Comparison of ENCODE assay signal across 20 cellular contexts in genomic region chr10:100297242-100297641, GRCh38. TPM values are rescaled to one million over a fixed set of nuclear protein-coding genes. Genes with fewer than 3 reads are reported as not detected.
DNase-seq lines count a peak whose midpoint lies in the region; ATAC-seq and TF ChIP-seq lines count a peak whose summit lies in the region.
"Had no signal": no experiment of that assay in that cellular context is flagged by ENCODE, and none has a peak within 500 bp of the region (broad histone marks: within the 10 kb centered on the region; RNA-seq: fewer than 3 reads in every experiment).

No MANE protein-coding gene starts in this region.

- H3K4me2 ChIP-seq in Karpas-422 (ENCODE audit: low read depth, low read length, poor library complexity, severe bottlenecking) (peak overlapping the region; percentile 48), neuronal stem cell (ENCODE audit: insufficient read depth, low read length, poor library complexity, severe bottlenecking) (no peak overlapping the region)
- H3K4me2 ChIP-seq: GM23338 had no signal

- peaks cover 28% of the 10 kb centered on the region for H3K9me3 Mint-ChIP-seq in WTC11
- H3K9me3 Mint-ChIP-seq in activated naive CD4-positive, alpha-beta T cell treated with anti-CD3 and anti-CD28 coated beads, Interleukin-2, amount 10 ng/mL, durations not matched to agents 7 days and 5 days = no peaks in the 10 kb centered on the region
- H3K9me3 Mint-ChIP-seq in activated T-helper 2 cell treated with anti-CD3 and anti-CD28 coated beads, Interferon-gamma antibody, Interleukin-2, Interleukin-4, amounts not matched to agents 10 μg/mL and 5 μg/mL and 100 μg/mL, durations not matched to agents 14 hours and 24 hours and 36 hours = no peaks in the 10 kb centered on the region

- H3K9ac ChIP-seq in Karpas-422 (ENCODE audit: low read length) (no peak overlapping the region), neuronal stem cell (ENCODE audit: low read depth, low read length, poor library complexity) (no peak overlapping the region)

- H3K4me1 Mint-ChIP-seq in WTC11 = peaks cover 24% of the 10 kb centered on the region
- no peaks in the 10 kb centered on the region for H3K4me1 Mint-ChIP-seq in activated naive CD4-positive, alpha-beta T cell treated with anti-CD3 and anti-CD28 coated beads, Interleukin-2, amount 10 ng/mL, durations not matched to agents 7 days and 5 days
- no peaks in the 10 kb centered on the region for H3K4me1 Mint-ChIP-seq in activated T-helper 2 cell treated with anti-CD3 and anti-CD28 coated beads, Interferon-gamma antibody, Interleukin-2, Interleukin-4, amounts not matched to agents 10 μg/mL and 5 μg/mL and 100 μg/mL, durations not matched to agents 14 hours and 24 hours and 36 hours (ENCODE audit: low read depth)
- H3K4me1 Mint-ChIP-seq: CD4-positive, alpha-beta memory T cell had no signal

- H3K23ac ChIP-seq in neuronal stem cell (ENCODE audit: low read depth, low read length, poor library complexity) = no peak overlapping the region

- ATAC-seq in WTC11 (peak; percentile 25; the same call in 1 of the 2 replicates), HG03108 (IDR thresholded peaks at IDR 0.05; ENCODE audit: unreplicated experiment) (no peak)
- ATAC-seq: GM23338 had no signal

- H3K27ac Mint-ChIP-seq in WTC11 = no peak overlapping the region
- no peak overlapping the region for H3K27ac Mint-ChIP-seq in activated naive CD4-positive, alpha-beta T cell treated with anti-CD3 and anti-CD28 coated beads, Interleukin-2, amount 10 ng/mL, durations not matched to agents 7 days and 5 days
- H3K27ac Mint-ChIP-seq in activated T-helper 2 cell treated with anti-CD3 and anti-CD28 coated beads, Interferon-gamma antibody, Interleukin-2, Interleukin-4, amounts not matched to agents 10 μg/mL and 5 μg/mL and 100 μg/mL, durations not matched to agents 14 hours and 24 hours and 36 hours = no peak overlapping the region
- H3K27ac Mint-ChIP-seq: CD4-positive, alpha-beta memory T cell; GM23338 had no signal

- DNase-seq in Karpas-422 (no peak), WTC11 (ENCODE audit: low spot score) (no peak), neuronal stem cell (ENCODE audit: low spot score) (no peak)
- no peak for DNase-seq in activated naive CD4-positive, alpha-beta T cell treated with anti-CD3 and anti-CD28 coated beads, Interleukin-2, amount 10 ng/mL, durations not matched to agents 7 days and 5 days
- DNase-seq in activated T-helper 2 cell treated with anti-CD3 and anti-CD28 coated beads, Interferon-gamma antibody, Interleukin-2, Interleukin-4, amounts not matched to agents 10 μg/mL and 5 μg/mL and 100 μg/mL, durations not matched to agents 14 hours and 24 hours and 36 hours (ENCODE audit: low spot score) = no peak
- DNase-seq: C1 segment of cervical spinal cord; Calu3; CD4-positive, alpha-beta memory T cell; COR-L47; DMS53; DMS79 treated with DMSO at 0.1 percent for 48 hours; GF-D8; HCEC 1CT had no signal

- H3K27ac ChIP-seq in Karpas-422 (ENCODE audit: low read length) = no peak overlapping the region
- no peak overlapping the region for H3K27ac ChIP-seq in neuronal stem cell (replicated peaks; ENCODE audit: low read length)

- POLR2A ChIA-PET in WTC11 (lab: Charles Lee) = no interaction called here

- H2BK12ac ChIP-seq in neuronal stem cell (ENCODE audit: low read length) = no peak overlapping the region

- H3K27me3 Mint-ChIP-seq in WTC11 (ENCODE audit: low read depth) = peaks cover 18% of the 10 kb centered on the region
- peaks cover 71% of the 10 kb centered on the region for H3K27me3 Mint-ChIP-seq in activated naive CD4-positive, alpha-beta T cell treated with anti-CD3 and anti-CD28 coated beads, Interleukin-2, amount 10 ng/mL, durations not matched to agents 7 days and 5 days
- peaks cover 31% of the 10 kb centered on the region for H3K27me3 Mint-ChIP-seq in activated T-helper 2 cell treated with anti-CD3 and anti-CD28 coated beads, Interferon-gamma antibody, Interleukin-2, Interleukin-4, amounts not matched to agents 10 μg/mL and 5 μg/mL and 100 μg/mL, durations not matched to agents 14 hours and 24 hours and 36 hours (ENCODE audit: low read depth)

- H3K4me3 ChIP-seq in Karpas-422 (ENCODE audit: low read length) (no peak overlapping the region), neuronal stem cell (ENCODE audit: low read length in 2 of 2) (no peak overlapping the region)
- H3K4me3 ChIP-seq: GM23338 had no signal

- no peak overlapping the region for H4K8ac ChIP-seq in neuronal stem cell (ENCODE audit: low read depth, low read length)

- no peaks in the 10 kb centered on the region for H3K79me1 ChIP-seq in neuronal stem cell (ENCODE audit: low read depth, low read length)

- H3K36me3 ChIP-seq in Karpas-422 (ENCODE audit: insufficient read depth, low read length) (no peaks in the 10 kb centered on the region), neuronal stem cell (replicated peaks in 1 of 2; ENCODE audit: control insufficient read depth in 2 of 2, insufficient read depth in 2 of 2, low read length in 2 of 2) (no peaks in the 10 kb centered on the region)

- WGBS in neuronal stem cell (ENCODE audit: extremely low coverage in 2 of 2, insufficient read length in 2 of 2, insufficient replicate concordance in 1 of 2), 2 donors = no CpG with 5 or more reads among the region's 9 CpGs

- no peak overlapping the region for H2AFZ ChIP-seq in Karpas-422 (ENCODE audit: low read length)
- no peak overlapping the region for H2AFZ ChIP-seq in neuronal stem cell (ENCODE audit: low read length)
- H2AFZ ChIP-seq: GM23338 had no signal

- intact Hi-C loops in activated T-helper 2 cell treated with anti-CD3 and anti-CD28 coated beads, Interferon-gamma antibody, Interleukin-2, Interleukin-4, amounts not matched to agents 10 μg/mL and 5 μg/mL and 100 μg/mL, durations not matched to agents 14 hours and 24 hours and 36 hours (cut with micrococcal nuclease) = no loop called here

- TF ChIP-seq CTCF in WTC11 (IDR thresholded peaks at IDR 0.05) = no peak

- peaks cover 20% of the 10 kb centered on the region for H3K36me3 Mint-ChIP-seq in WTC11
- H3K36me3 Mint-ChIP-seq in activated naive CD4-positive, alpha-beta T cell treated with anti-CD3 and anti-CD28 coated beads, Interleukin-2, amount 10 ng/mL, durations not matched to agents 7 days and 5 days = no peaks in the 10 kb centered on the region
- no peaks in the 10 kb centered on the region for H3K36me3 Mint-ChIP-seq in activated T-helper 2 cell treated with anti-CD3 and anti-CD28 coated beads, Interferon-gamma antibody, Interleukin-2, Interleukin-4, amounts not matched to agents 10 μg/mL and 5 μg/mL and 100 μg/mL, durations not matched to agents 14 hours and 24 hours and 36 hours (ENCODE audit: low read depth)
- H3K36me3 Mint-ChIP-seq: CD4-positive, alpha-beta memory T cell had no signal

- H2BK15ac ChIP-seq in neuronal stem cell (ENCODE audit: low read length) = no peak overlapping the region

- H3K27me3 ChIP-seq in Karpas-422 (ENCODE audit: low read length) = no peaks in the 10 kb centered on the region
- H3K27me3 ChIP-seq in neuronal stem cell (ENCODE audit: control insufficient read depth in 3 of 3, insufficient read depth in 3 of 3, low read depth in 1 of 3, low read length in 3 of 3) = peaks cover 0 to 52% (median 0%) of the 10 kb centered on the region in 3 experiments

- no peak overlapping the region for H4K91ac ChIP-seq in neuronal stem cell (ENCODE audit: low read depth, low read length, poor library complexity)

- no peaks in the 10 kb centered on the region for H3K9me3 ChIP-seq in Karpas-422 (ENCODE audit: low read length)
- H3K9me3 ChIP-seq in neuronal stem cell (replicated peaks in 1 of 2; ENCODE audit: control insufficient read depth in 2 of 2, insufficient read depth in 1 of 2, low read depth in 1 of 2, low read length in 2 of 2) = no peaks in the 10 kb centered on the region

- H3K4me1 ChIP-seq in Karpas-422 (ENCODE audit: low read length) = peaks cover 23% of the 10 kb centered on the region
- peaks cover 0 to 20% of the 10 kb centered on the region in 2 donors for H3K4me1 ChIP-seq in neuronal stem cell (ENCODE audit: control insufficient read depth in 2 of 2, insufficient read depth in 1 of 2, low read depth in 1 of 2, low read length in 2 of 2)

- peak overlapping the region; percentile 93 for H2AK5ac ChIP-seq in neuronal stem cell (ENCODE audit: low read depth, low read length)

- H3K14ac ChIP-seq in neuronal stem cell (ENCODE audit: low read length) = no peak overlapping the region

- CTCF ChIA-PET in WTC11 (lab: Charles Lee) = interaction anchor here (1.5 kb wide), 1 partner anchor 212 kb away, joined by 3 read pairs; no protein-coding TSS in a partner anchor
- CTCF ChIA-PET in activated naive CD4-positive, alpha-beta T cell treated with anti-CD3 and anti-CD28 coated beads, Interleukin-2, amount 10 ng/mL, durations not matched to agents 7 days and 5 days (lab: Charles Lee) = interaction anchor here (1.5 kb wide), 1 partner anchor 9 kb away, joined by 3 read pairs; no protein-coding TSS in a partner anchor

- no peak overlapping the region for H3K4me3 Mint-ChIP-seq in WTC11
- H3K4me3 Mint-ChIP-seq in activated naive CD4-positive, alpha-beta T cell treated with anti-CD3 and anti-CD28 coated beads, Interleukin-2, amount 10 ng/mL, durations not matched to agents 7 days and 5 days = no peak overlapping the region
- H3K4me3 Mint-ChIP-seq in activated T-helper 2 cell treated with anti-CD3 and anti-CD28 coated beads, Interferon-gamma antibody, Interleukin-2, Interleukin-4, amounts not matched to agents 10 μg/mL and 5 μg/mL and 100 μg/mL, durations not matched to agents 14 hours and 24 hours and 36 hours (ENCODE audit: low read depth) = no peak overlapping the region
- H3K4me3 Mint-ChIP-seq: CD4-positive, alpha-beta memory T cell; GM23338 had no signal

- no peaks in the 10 kb centered on the region for H4K20me1 ChIP-seq in Karpas-422 (ENCODE audit: insufficient read depth, low read depth, low read length)

- no peak overlapping the region for H3K4ac ChIP-seq in neuronal stem cell (ENCODE audit: low read length)

- no peaks in the 10 kb centered on the region for H3K9me2 ChIP-seq in Karpas-422 (replicated peaks; ENCODE audit: insufficient read depth, low read length)

- H2BK120ac ChIP-seq in neuronal stem cell (ENCODE audit: low read depth, low read length) = no peak overlapping the region

- H3K18ac ChIP-seq in neuronal stem cell (ENCODE audit: low read length) = no peak overlapping the region

- no peak overlapping the region for H2BK5ac ChIP-seq in neuronal stem cell (ENCODE audit: low read length)

- no peaks in the 10 kb centered on the region for H3K79me2 ChIP-seq in Karpas-422 (ENCODE audit: low read length)

RNA-seq across cellular contexts. Expression of gene BLOC1S2, which starts 10.8 kb away (rescaled TPM):
- total RNA-seq in Karpas-422 (2014; rRNA removed; shearing (Covaris generic); ENCODE audit: low replicate concordance) = 65.1 and 121 TPM in 2 replicates
- 47.6 to 54.1 TPM (median 52.4 TPM) in 3 replicates for total RNA-seq in WTC11 (2021)
- polyA plus RNA-seq in neuronal stem cell (2013, experiment 1 of 2) = 52.9 TPM
- 52.4 TPM for polyA plus RNA-seq in neuronal stem cell (2013, experiment 2 of 2)
- 49.1 and 56.3 TPM in 2 replicates for total RNA-seq in activated T-helper 2 cell treated with anti-CD3 and anti-CD28 coated beads, Interferon-gamma antibody, Interleukin-2, Interleukin-4, amounts not matched to agents 10 μg/mL and 5 μg/mL and 100 μg/mL, durations not matched to agents 14 hours and 24 hours and 36 hours

RNA-seq across cellular contexts. Expression of gene CWF19L1, which starts 29.8 kb away (rescaled TPM):
- 40.8 and 47.2 TPM in 2 replicates for total RNA-seq in Karpas-422 (2014; rRNA removed; shearing (Covaris generic); ENCODE audit: low replicate concordance)
- total RNA-seq in WTC11 (2021) = 27.3 to 28.1 TPM (median 28.0 TPM) in 3 replicates
- 15.5 TPM for polyA plus RNA-seq in neuronal stem cell (2013, experiment 1 of 2)
- 14.3 TPM for polyA plus RNA-seq in neuronal stem cell (2013, experiment 2 of 2)
- 41.4 and 44.7 TPM in 2 replicates for total RNA-seq in activated T-helper 2 cell treated with anti-CD3 and anti-CD28 coated beads, Interferon-gamma antibody, Interleukin-2, Interleukin-4, amounts not matched to agents 10 μg/mL and 5 μg/mL and 100 μg/mL, durations not matched to agents 14 hours and 24 hours and 36 hours

RNA-seq across cellular contexts. Expression of gene PKD2L1, which starts 32.8 kb away (rescaled TPM):
- 0.07 and 0.25 TPM in 2 replicates for total RNA-seq in Karpas-422 (2014; rRNA removed; shearing (Covaris generic); ENCODE audit: low replicate concordance)
- total RNA-seq in WTC11 (2021) = 0.09 TPM in 1 of 3 replicates, not detected in the others
- polyA plus RNA-seq in neuronal stem cell (2013, experiment 1 of 2) = 0.01 TPM
- 0.10 TPM for polyA plus RNA-seq in neuronal stem cell (2013, experiment 2 of 2)
- not detected in 2 replicates for total RNA-seq in activated T-helper 2 cell treated with anti-CD3 and anti-CD28 coated beads, Interferon-gamma antibody, Interleukin-2, Interleukin-4, amounts not matched to agents 10 μg/mL and 5 μg/mL and 100 μg/mL, durations not matched to agents 14 hours and 24 hours and 36 hours
- total RNA-seq: A172; A673; Calu3; CD4-positive, alpha-beta memory T cell; Daoy; G401; GM23338 had no signal
- polyA plus RNA-seq: BJ; CD4-positive, alpha-beta memory T cell; GM23338 had no signal

RNA-seq across cellular contexts. Expression of gene SCD, which starts 49.8 kb away (rescaled TPM):
- 282 and 463 TPM in 2 replicates for total RNA-seq in Karpas-422 (2014; rRNA removed; shearing (Covaris generic); ENCODE audit: low replicate concordance)
- total RNA-seq in WTC11 (2021) = 490 to 556 TPM (median 501 TPM) in 3 replicates
- polyA plus RNA-seq in neuronal stem cell (2013, experiment 1 of 2) = 373 TPM
- 380 TPM for polyA plus RNA-seq in neuronal stem cell (2013, experiment 2 of 2)
- total RNA-seq in activated T-helper 2 cell treated with anti-CD3 and anti-CD28 coated beads, Interferon-gamma antibody, Interleukin-2, Interleukin-4, amounts not matched to agents 10 μg/mL and 5 μg/mL and 100 μg/mL, durations not matched to agents 14 hours and 24 hours and 36 hours = 273 and 278 TPM in 2 replicates
